8 cellular contexts compared by ENCODE assay signal in genomic region chr7:76234931-76235441, GRCh38. TPM values are rescaled to one million over a fixed set of nuclear protein-coding genes. Genes with fewer than 3 reads are reported as not detected.
DNase-seq lines count a peak whose midpoint lies in the region; ATAC-seq and TF ChIP-seq lines count a peak whose summit lies in the region.

No MANE protein-coding gene starts in this region.

- CTCF ChIA-PET in activated naive CD4-positive, alpha-beta T cell treated with anti-CD3 and anti-CD28 coated beads for 36 hours (lab: Charles Lee): interaction anchor here (1.0 to 1.2 kb wide), 2 partner anchors 56 to 77 kb away, joined by 3 to 5 read pairs; no protein-coding TSS in a partner anchor

- peak; percentile 60 for ATAC-seq in HG02885 (IDR thresholded peaks at IDR 0.05; ENCODE audit: poor library complexity, unreplicated experiment)
- ATAC-seq in GM19397 (IDR thresholded peaks at IDR 0.05; ENCODE audit: unreplicated experiment): no peak

- no peak overlapping the region for H3K27ac Mint-ChIP-seq in activated naive CD4-positive, alpha-beta T cell treated with anti-CD3 and anti-CD28 coated beads for 36 hours

- H3K27ac ChIP-seq in SJCRH30 (no peak overlapping the region), thyroid gland (no peak overlapping the region)

- H3K9me3 Mint-ChIP-seq in activated naive CD4-positive, alpha-beta T cell treated with anti-CD3 and anti-CD28 coated beads for 36 hours: no peaks in the 10 kb centered on the region

- intact Hi-C loops in activated naive CD4-positive, alpha-beta T cell treated with anti-CD3 and anti-CD28 coated beads for 36 hours (cut with micrococcal nuclease): loop anchor here (1.0 to 10.0 kb wide), 3 partner anchors 25 to 240 kb away; partner anchors contain the start of genes SRRM3 and TMEM120A
- intact Hi-C loops in thyroid gland (cut with DNase I): no loop called here

- peak overlapping the region; percentile 30; the same call in 1 of the 2 replicates for H3K4me3 ChIP-seq in SJCRH30
- no peak overlapping the region for H3K4me3 ChIP-seq in thyroid gland (replicated peaks in 1 of 3)

- no peaks in the 10 kb centered on the region for H3K36me3 Mint-ChIP-seq in activated naive CD4-positive, alpha-beta T cell treated with anti-CD3 and anti-CD28 coated beads for 36 hours (ENCODE audit: low read depth)

- no peaks in the 10 kb centered on the region; the same call in 1 of the 2 replicates for H3K27me3 ChIP-seq in SJCRH30
- no peaks in the 10 kb centered on the region for H3K27me3 ChIP-seq in thyroid gland

- peak overlapping the region; percentile 39 for H3K4me3 Mint-ChIP-seq in activated naive CD4-positive, alpha-beta T cell treated with anti-CD3 and anti-CD28 coated beads for 36 hours

- H3K4me1 ChIP-seq in SJCRH30: no peaks in the 10 kb centered on the region
- H3K4me1 ChIP-seq in thyroid gland: peaks cover 0 to 8% of the 10 kb centered on the region in 2 donors

- 6 to 7% methylated on average over 23 to 43 of the region's 48 CpGs for WGBS in thyroid gland, 2 donors

- no peak for TF ChIP-seq CTCF in thyroid gland (IDR thresholded peaks at IDR 0.05)

- H3K36me3 ChIP-seq in SJCRH30 (no peaks in the 10 kb centered on the region), thyroid gland (no peaks in the 10 kb centered on the region)

- no peak for TF ChIP-seq POLR2A in thyroid gland (IDR thresholded peaks at IDR 0.05)

- DNase-seq in COLO668 (lab: John Stamatoyannopoulos, UW; ENCODE audit: unreplicated experiment): peak; percentile 82
- DNase-seq in SJCRH30: peak; percentile 66 to 77
- DNase-seq in activated naive CD4-positive, alpha-beta T cell treated with anti-CD3 and anti-CD28 coated beads for 36 hours: peak; percentile 90
- peak; percentile 90 for DNase-seq in germinal center (ENCODE audit: low spot score)
- DNase-seq in pons (ENCODE audit: low spot score): peak; percentile 48
- DNase-seq in thyroid gland: peak; percentile 48 to 59

- H3K27me3 Mint-ChIP-seq in activated naive CD4-positive, alpha-beta T cell treated with anti-CD3 and anti-CD28 coated beads for 36 hours (ENCODE audit: low read depth): peaks cover 56% of the 10 kb centered on the region

- H3K4me1 Mint-ChIP-seq in activated naive CD4-positive, alpha-beta T cell treated with anti-CD3 and anti-CD28 coated beads for 36 hours (ENCODE audit: low read depth): peaks cover 4% of the 10 kb centered on the region

- H3K9me3 ChIP-seq in SJCRH30 (replicated peaks) (no peaks in the 10 kb centered on the region), thyroid gland (no peaks in the 10 kb centered on the region)

RNA-seq across cellular contexts. Expression of gene SRRM3, which starts 33.3 kb away (rescaled TPM):
- 0.43 and 0.51 TPM in 2 replicates for total RNA-seq in SJCRH30 (2014; rRNA removed; shearing (Covaris generic))
- total RNA-seq in activated naive CD4-positive, alpha-beta T cell treated with anti-CD3 and anti-CD28 coated beads for 36 hours: not detected
- 1 to 10 TPM in 3 of 4 donors, under 1 TPM in 1; 0.50 to 6.4 (median 2.0) TPM for total RNA-seq in thyroid gland
